Comparison of ENCODE assay signal across 19 cellular contexts in genomic region chr17:75019710-75020109, GRCh38. TPM values are rescaled to one million over a fixed set of nuclear protein-coding genes. Genes with fewer than 3 reads are reported as not detected.
DNase-seq lines count a peak whose midpoint lies in the region; ATAC-seq and TF ChIP-seq lines count a peak whose summit lies in the region.
"Had no signal": no experiment of that assay in that cellular context is flagged by ENCODE, and none has a peak within 500 bp of the region (broad histone marks: within the 10 kb centered on the region; RNA-seq: fewer than 3 reads in every experiment).

No MANE protein-coding gene starts in this region.

- peaks cover 48% of the 10 kb centered on the region for H3K36me3 ChIP-seq in endodermal cell (ENCODE audit: control insufficient read depth, insufficient read depth, low read length)

- H3K9me3 Mint-ChIP-seq in type B pancreatic cell: no peaks in the 10 kb centered on the region
- H3K9me3 Mint-ChIP-seq in endodermal cell: peaks cover 2% of the 10 kb centered on the region

- H3K36me3 Mint-ChIP-seq in type B pancreatic cell (peaks cover 17% of the 10 kb centered on the region), endodermal cell (ENCODE audit: low read depth) (peaks cover 58% of the 10 kb centered on the region)

- no peaks in the 10 kb centered on the region for H3K27me3 ChIP-seq in endodermal cell (ENCODE audit: control insufficient read depth, insufficient read depth, low read length, poor library complexity, severe bottlenecking)
- H3K27me3 ChIP-seq: BLaER1 treated with 17β-estradiol and CSF1 and Interleukin-3, amounts not matched to agents 10 nM and 100 nM had no signal

- H3K4me3 ChIP-seq in endodermal cell (ENCODE audit: low read length): no peak overlapping the region
- H3K4me3 ChIP-seq: BLaER1 treated with 17β-estradiol and CSF1 and Interleukin-3, amounts not matched to agents 10 nM and 100 nM had no signal

- H3K4me3 Mint-ChIP-seq in type B pancreatic cell (no peak overlapping the region), endodermal cell (no peak overlapping the region)
- H3K4me3 Mint-ChIP-seq: CD8-positive, alpha-beta memory T cell had no signal

- DNase-seq in NCI-H82 treated with DMSO at 0.1 percent for 48 hours (lab: John Stamatoyannopoulos, UW; ENCODE audit: unreplicated experiment) (peak; percentile 40), globus pallidus (ENCODE audit: low spot score) (peak; percentile 73), pons (ENCODE audit: low spot score) (peak; percentile 82), type B pancreatic cell (ENCODE audit: extremely low spot score, unreplicated experiment) (no peak), NCI-H1417 treated with DMSO at 0.1 percent for 48 hours (lab: John Stamatoyannopoulos, UW) (no peak), endodermal cell (no peak)
- DNase-seq: CD8-positive, alpha-beta memory T cell; DMS79; KG1; NCI-H1048; NCI-H146; NCI-H2081; NCI-H510A; NCI-H748 treated with DMSO at 0.1 percent for 48 hours; OCI-M1; SHP77; SK-N-SH had no signal

- H3K4me1 Mint-ChIP-seq in type B pancreatic cell (ENCODE audit: unreplicated experiment) (no peaks in the 10 kb centered on the region), endodermal cell (no peaks in the 10 kb centered on the region)

- no peak overlapping the region for H3K9ac ChIP-seq in endodermal cell (ENCODE audit: extremely low read depth, low read length, poor library complexity, severe bottlenecking)
- H3K9ac ChIP-seq: BLaER1 treated with 17β-estradiol and CSF1 and Interleukin-3, amounts not matched to agents 10 nM and 100 nM; SK-N-SH had no signal

- no peaks in the 10 kb centered on the region for H3K27me3 Mint-ChIP-seq in type B pancreatic cell
- H3K27me3 Mint-ChIP-seq in endodermal cell (ENCODE audit: insufficient read depth): no peaks in the 10 kb centered on the region

- H3K27ac ChIP-seq in endodermal cell (ENCODE audit: low read depth, low read length): no peak overlapping the region
- H3K27ac ChIP-seq: BLaER1 treated with 17β-estradiol and CSF1 and Interleukin-3, amounts not matched to agents 10 nM and 100 nM had no signal

- no peak for ATAC-seq in HG03039 (IDR thresholded peaks at IDR 0.05; ENCODE audit: unreplicated experiment)

- 93 to 94% methylated on average over 3 of the region's 3 CpGs for WGBS in endodermal cell (ENCODE audit: insufficient coverage in 1 of 2, insufficient read length in 1 of 2), 2 experiments

- TF ChIP-seq CTCF in type B pancreatic cell (conservative IDR thresholded peaks at IDR 0.05): no peak
- TF ChIP-seq CTCF in endodermal cell (conservative IDR thresholded peaks at IDR 0.05): no peak

- H3K27ac Mint-ChIP-seq in type B pancreatic cell: peak overlapping the region; percentile 85
- H3K27ac Mint-ChIP-seq in endodermal cell: no peak overlapping the region

- H3K9me3 ChIP-seq in endodermal cell (ENCODE audit: control insufficient read depth, low read length): no peaks in the 10 kb centered on the region
- H3K9me3 ChIP-seq: SK-N-SH had no signal

- H3K4me1 ChIP-seq in endodermal cell (ENCODE audit: control insufficient read depth, insufficient read depth, low read length): no peaks in the 10 kb centered on the region

RNA-seq across cellular contexts. Expression of gene MRPL58, which starts 7.2 kb away (rescaled TPM):
- total RNA-seq in type B pancreatic cell (ENCODE audit: low replicate concordance) (27.9 and 28.5 TPM in 2 replicates), endodermal cell (10 to 100 TPM; 29.7 to 30.1 TPM)
- 41.9 TPM for polyA plus RNA-seq in endodermal cell (2013, experiment 1 of 2)
- polyA plus RNA-seq in endodermal cell (2013, experiment 2 of 2): 36.4 TPM

RNA-seq across cellular contexts. Expression of gene ATP5PD, which starts 27.1 kb away (rescaled TPM):
- total RNA-seq in type B pancreatic cell (ENCODE audit: low replicate concordance) (239 and 287 TPM in 2 replicates), endodermal cell (100 to 1,000 TPM; 244 to 295 TPM)
- polyA plus RNA-seq in endodermal cell (2013, experiment 1 of 2): 203 TPM
- polyA plus RNA-seq in endodermal cell (2013, experiment 2 of 2): 189 TPM

RNA-seq across cellular contexts. Expression of gene KCTD2, which starts 27.3 kb away (rescaled TPM):
- total RNA-seq in type B pancreatic cell (ENCODE audit: low replicate concordance) (22.3 and 26.1 TPM in 2 replicates), endodermal cell (10 to 100 TPM; 27.7 to 32.8 TPM)
- polyA plus RNA-seq in endodermal cell (2013, experiment 1 of 2): 29.2 TPM
- 25.5 TPM for polyA plus RNA-seq in endodermal cell (2013, experiment 2 of 2)

RNA-seq across cellular contexts. Expression of gene CDR2L, which starts 32.3 kb away (rescaled TPM):
- total RNA-seq in type B pancreatic cell (ENCODE audit: low replicate concordance): 34.9 and 96.2 TPM in 2 replicates
- total RNA-seq in endodermal cell: 10 to 100 TPM; 20.4 to 23.6 TPM
- 14.9 TPM for polyA plus RNA-seq in endodermal cell (2013, experiment 1 of 2)
- 15.8 TPM for polyA plus RNA-seq in endodermal cell (2013, experiment 2 of 2)

RNA-seq across cellular contexts. Expression of gene HID1, which starts 47.2 kb away (rescaled TPM):
- total RNA-seq in type B pancreatic cell (ENCODE audit: low replicate concordance) (36.6 and 106 TPM in 2 replicates), endodermal cell (10 to 100 TPM in 1 of 2 donors, 1 to 10 TPM in 1; 7.6 to 11.4 TPM)
- polyA plus RNA-seq in endodermal cell (2013, experiment 1 of 2): 9.4 TPM
- polyA plus RNA-seq in endodermal cell (2013, experiment 2 of 2): 7.9 TPM

Comparison
In these comparisons a context has a peak if more than half of its experiments do, and no peak if none do; other contexts are left out.
1. DNase-seq: peak in NCI-H82 treated with DMSO at 0.1 percent for 48 hours (single experiment), globus pallidus (single experiment) and pons (single experiment); none in type B pancreatic cell (single experiment), NCI-H1417 treated with DMSO at 0.1 percent for 48 hours (single experiment) and endodermal cell (single experiment).